In the genomic region with DNA sequence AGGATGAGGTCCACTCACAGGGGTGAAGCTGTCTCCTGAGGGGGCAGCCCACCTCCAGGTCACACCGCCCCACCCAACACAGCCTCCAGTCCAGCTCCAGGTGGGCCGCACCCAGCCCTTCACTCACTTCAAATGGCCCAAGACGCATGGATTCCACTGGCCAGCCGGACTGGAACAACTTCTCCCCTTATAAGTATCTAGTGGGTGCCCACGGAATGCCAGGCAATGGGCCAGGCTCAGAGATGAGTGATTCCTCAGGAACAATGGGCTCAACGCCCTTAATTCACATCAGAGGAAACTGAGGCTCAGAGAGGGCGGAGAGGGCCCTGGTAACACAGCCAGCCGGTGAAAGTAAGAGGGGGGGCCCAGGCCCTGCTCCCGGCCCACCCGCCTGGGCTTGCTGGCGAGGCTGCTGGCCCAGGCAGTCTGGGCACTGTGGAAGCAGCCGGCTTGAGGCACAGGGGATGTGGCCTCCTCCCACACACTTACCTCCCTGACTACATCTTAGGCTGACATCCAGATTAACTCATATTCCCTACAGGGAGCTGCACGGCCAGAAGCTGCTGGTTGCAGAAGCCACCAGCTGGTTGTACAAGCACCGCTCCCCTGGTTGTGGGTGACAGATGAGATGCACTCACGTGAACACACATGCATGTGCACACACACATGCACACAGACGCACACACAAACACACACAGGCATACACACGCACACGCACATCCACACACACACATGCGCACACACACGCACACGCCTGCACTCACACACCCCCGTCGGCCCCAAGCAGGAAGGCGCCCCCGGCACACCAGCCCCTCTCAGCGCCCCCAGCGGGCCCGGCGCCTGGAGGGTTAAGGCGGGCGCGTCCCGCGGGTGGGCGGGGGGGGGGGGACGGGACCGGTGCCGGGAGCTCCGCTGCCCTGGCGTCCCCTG, we compare ENCODE assay signal across 8 cellular contexts. TPM values are rescaled to one million over a fixed set of nuclear protein-coding genes. Genes with fewer than 3 reads are reported as not detected.
DNase-seq lines count a peak whose midpoint lies in the region; ATAC-seq and TF ChIP-seq lines count a peak whose summit lies in the region.

No MANE protein-coding gene starts in this region.

- H3K4me1 ChIP-seq in PC-9 (replicated peaks; ENCODE audit: insufficient read depth) (peaks cover 22% of the 10 kb centered on the region), lung (ENCODE audit: control insufficient read depth in 2 of 2, insufficient read depth in 2 of 2, low read length in 2 of 2) (peaks cover 0 to 27% of the 10 kb centered on the region in 2 donors), thyroid gland (peaks cover 29 to 34% of the 10 kb centered on the region in 2 donors)

- CTCF ChIA-PET in activated CD4-positive, alpha-beta T cell treated with anti-CD3 and anti-CD28 coated beads for 36 hours (lab: Charles Lee), result interaction anchor here (0.6 to 0.7 kb wide), 2 partner anchors 1056 to 1237 kb away, joined by 3 read pairs; no protein-coding TSS in a partner anchor
- CTCF ChIA-PET in PC-9 (lab: Charles Lee), result interaction anchor here (0.5 to 0.7 kb wide), 3 partner anchors 41 to 127 kb away, joined by 3 to 8 read pairs (median 3); no protein-coding TSS in a partner anchor

- peaks cover 3% of the 10 kb centered on the region for H3K4me1 Mint-ChIP-seq in activated CD4-positive, alpha-beta T cell treated with anti-CD3 and anti-CD28 coated beads for 36 hours

- H3K27ac Mint-ChIP-seq in activated CD4-positive, alpha-beta T cell treated with anti-CD3 and anti-CD28 coated beads for 36 hours, result no peak overlapping the region

- no peaks in the 10 kb centered on the region for H3K9me2 ChIP-seq in PC-9 (ENCODE audit: insufficient read depth)

- H3K27ac ChIP-seq in PC-9 (no peak overlapping the region), dorsolateral prefrontal cortex (peak overlapping the region; percentile 33 to 97 (median 92)), lung (ENCODE audit: low read depth in 1 of 2, low read length in 1 of 2) (peak overlapping the region; percentile 75 to 90), thyroid gland (peak overlapping the region; percentile 56 to 90 (median 71))

- H3K27me3 ChIP-seq in PC-9 (ENCODE audit: insufficient read depth, low read depth) (no peaks in the 10 kb centered on the region), dorsolateral prefrontal cortex (no peaks in the 10 kb centered on the region), lung (ENCODE audit: control insufficient read depth, insufficient read depth) (no peaks in the 10 kb centered on the region), thyroid gland (no peaks in the 10 kb centered on the region)

- H3K79me2 ChIP-seq in PC-9 (ENCODE audit: low read depth), result peaks cover 18% of the 10 kb centered on the region; the same call in 1 of the 2 replicates

- no peak for TF ChIP-seq POLR2A in thyroid gland (IDR thresholded peaks at IDR 0.05)

- DNase-seq in activated CD4-positive, alpha-beta T cell treated with anti-CD3 and anti-CD28 coated beads for 36 hours, result peak; percentile 13
- DNase-seq in activated CD4-positive, alpha-beta T cell treated with anti-CD3 and anti-CD28 coated beads, Interleukin-2, amount 50 U/mL, for 4 hours, result no peak
- DNase-seq in PC-9, result no peak
- DNase-seq in dorsolateral prefrontal cortex, result peak in 7 of 10 donors; percentile 12 to 66 (median 56)
- no peak for DNase-seq in lung (ENCODE audit: low spot score)
- DNase-seq in thyroid gland, result peak; percentile 86 to 92
- DNase-seq in SKM-1 treated with dmso at 0.1 percent for 144 hours (lab: John Stamatoyannopoulos, UW; ENCODE audit: unreplicated experiment), result no peak

- H2AFZ ChIP-seq in PC-9, result no peak overlapping the region

- no peaks in the 10 kb centered on the region; the same call in 1 of the 2 replicates for H4K20me1 ChIP-seq in PC-9 (ENCODE audit: insufficient read depth)

- H3K4me2 ChIP-seq in PC-9, result peak overlapping the region; percentile 63

- 20 to 36% methylated on average over 29 to 40 of the region's 40 CpGs for WGBS in lung, 2 donors
- WGBS in thyroid gland, 2 donors, result 11 to 27% methylated on average over 14 to 19 of the region's 40 CpGs

- POLR2A ChIA-PET in activated CD4-positive, alpha-beta T cell treated with anti-CD3 and anti-CD28 coated beads for 36 hours (lab: Charles Lee), result no interaction called here
- POLR2A ChIA-PET in PC-9 (lab: Charles Lee; ENCODE audit: unreplicated experiment), result interaction anchor here (0.5 to 1.1 kb wide), 6 partner anchors 8 to 538 kb away, joined by 3 to 30 read pairs (median 7); no protein-coding TSS in a partner anchor

- no peaks in the 10 kb centered on the region for H3K9me3 Mint-ChIP-seq in activated CD4-positive, alpha-beta T cell treated with anti-CD3 and anti-CD28 coated beads for 36 hours (ENCODE audit: low read depth)

- H3K27me3 Mint-ChIP-seq in activated CD4-positive, alpha-beta T cell treated with anti-CD3 and anti-CD28 coated beads for 36 hours, result peaks cover 36% of the 10 kb centered on the region

- peak overlapping the region; percentile 59 for H3K4me3 Mint-ChIP-seq in activated CD4-positive, alpha-beta T cell treated with anti-CD3 and anti-CD28 coated beads for 36 hours

- peak; percentile 23 for ATAC-seq in activated CD4-positive, alpha-beta T cell treated with anti-CD3 and anti-CD28 coated beads for 36 hours
- ATAC-seq in lung (ENCODE audit: insufficient read depth, low FRiP score) (peak; percentile 2), HG03108 (IDR thresholded peaks at IDR 0.05; ENCODE audit: unreplicated experiment) (no peak)

- intact Hi-C loops in activated CD4-positive, alpha-beta T cell treated with anti-CD3 and anti-CD28 coated beads for 36 hours (cut with DNase I, micrococcal nuclease), result loop anchor here in 1 of 2 experiments (1.0 kb wide), 1 partner anchor 42 kb away; no protein-coding TSS in a partner anchor
- intact Hi-C loops in PC-9 (cut with micrococcal nuclease; ENCODE audit: unreplicated experiment) (loop anchor here (1.0 to 5.0 kb wide), 2 partner anchors 42 to 51 kb away; no protein-coding TSS in a partner anchor), dorsolateral prefrontal cortex (cut with DNase I) (loop anchor here (1.0 to 2.0 kb wide), 2 partner anchors 42 to 43 kb away; no protein-coding TSS in a partner anchor), thyroid gland (cut with DNase I) (no loop called here)

- TSS peak; percentile 19 for BruUV-seq in PC-9 (replicated peaks; lab: Mats Ljungman, UMichigan)

- peaks cover 23% of the 10 kb centered on the region for H3F3A ChIP-seq in PC-9 (ENCODE audit: insufficient read depth, low read depth)

- peaks cover 2% of the 10 kb centered on the region for H3K36me3 Mint-ChIP-seq in activated CD4-positive, alpha-beta T cell treated with anti-CD3 and anti-CD28 coated beads for 36 hours (ENCODE audit: low read depth)

- TF ChIP-seq CTCF in PC-9 (conservative IDR thresholded peaks at IDR 0.05), result no peak
- peak in 1 of 56 donors; percentile 4 for TF ChIP-seq CTCF in dorsolateral prefrontal cortex (IDR thresholded peaks at IDR 0.05 in 54 of 56, conservative IDR thresholded peaks at IDR 0.05 in 2 of 56; ENCODE audit: low read depth in 1 of 56, partially characterized antibody in 56 of 56)
- no peak for TF ChIP-seq CTCF in lung (IDR thresholded peaks at IDR 0.05; ENCODE audit: control extremely low read depth, extremely low read depth)
- no peak for TF ChIP-seq CTCF in thyroid gland (IDR thresholded peaks at IDR 0.05)

- H3K36me3 ChIP-seq in PC-9 (ENCODE audit: low read depth), result no peaks in the 10 kb centered on the region
- peaks cover 0 to 11% of the 10 kb centered on the region in 2 donors for H3K36me3 ChIP-seq in lung (ENCODE audit: control insufficient read depth in 2 of 2, insufficient read depth in 2 of 2, low read length in 2 of 2)
- peaks cover 0 to 8% of the 10 kb centered on the region in 2 donors for H3K36me3 ChIP-seq in thyroid gland

- H3K4me3 ChIP-seq in PC-9 (peak overlapping the region; percentile 31; the same call in 1 of the 2 replicates), dorsolateral prefrontal cortex (peak overlapping the region; percentile 53 to 90 (median 78)), lung (peak overlapping the region; percentile 59), thyroid gland (replicated peaks in 1 of 3) (peak overlapping the region in 2 of 3 donors; percentile 46 to 68)

- no peaks in the 10 kb centered on the region for H3K9me3 ChIP-seq in PC-9 (ENCODE audit: insufficient read depth, low read depth)
- H3K9me3 ChIP-seq in lung (ENCODE audit: control insufficient read depth in 2 of 2, insufficient read depth in 1 of 2, low read length in 1 of 2), result peaks cover 0 to 2% of the 10 kb centered on the region in 2 donors
- no peaks in the 10 kb centered on the region for H3K9me3 ChIP-seq in thyroid gland

RNA-seq across cellular contexts. Expression of a gene that starts 1.0 kb away (rescaled TPM):
- under 1 TPM; 0.21 to 0.59 TPM for total RNA-seq in activated CD4-positive, alpha-beta T cell treated with anti-CD3 and anti-CD28 coated beads for 36 hours
- total RNA-seq in PC-9 (2021), result 31.0 and 34.0 TPM in 2 replicates
- total RNA-seq in dorsolateral prefrontal cortex, result 100 to 1,000 TPM in 6 of 120 experiments, 10 to 100 TPM in 114; 27.8 to 127 (median 45.4) TPM
- 10 to 100 TPM; 17.3 to 86.9 TPM for total RNA-seq in lung
- polyA plus RNA-seq in lung, result 10 to 100 TPM; 23.9 to 68.0 TPM
- total RNA-seq in thyroid gland, result 10 to 100 TPM; 14.0 to 41.8 (median 23.3) TPM

Comparison
In these comparisons a context has a peak if more than half of its experiments do, and no peak if none do; other contexts are left out.
1. DNase-seq: peak in activated CD4-positive, alpha-beta T cell treated with anti-CD3 and anti-CD28 coated beads for 36 hours (single experiment), dorsolateral prefrontal cortex (7 of 10) and thyroid gland (2 of 2); none in activated CD4-positive, alpha-beta T cell treated with anti-CD3 and anti-CD28 coated beads, Interleukin-2, amount 50 U/mL, for 4 hours (0 of 2), PC-9 (0 of 2), lung (single experiment) and SKM-1 treated with dmso at 0.1 percent for 144 hours (single experiment).
2. RNA of a gene that starts 1.0 kb away (total RNA-seq): 17.3 to 86.9 TPM in lung, 27.8 to 127 TPM in dorsolateral prefrontal cortex, 31.0 to 34.0 TPM in PC-9 and 14.0 to 41.8 TPM in thyroid gland; 0.21 to 0.59 TPM in activated CD4-positive, alpha-beta T cell treated with anti-CD3 and anti-CD28 coated beads for 36 hours; every median in the first group is over 4 times any median in the second.
3. Peak in every context shown above with its lines, with median percentiles within 50 percentile points of each other: H3K4me3 ChIP-seq.